Comparison of ENCODE assay signal across 1 cellular context in the genomic region with DNA sequence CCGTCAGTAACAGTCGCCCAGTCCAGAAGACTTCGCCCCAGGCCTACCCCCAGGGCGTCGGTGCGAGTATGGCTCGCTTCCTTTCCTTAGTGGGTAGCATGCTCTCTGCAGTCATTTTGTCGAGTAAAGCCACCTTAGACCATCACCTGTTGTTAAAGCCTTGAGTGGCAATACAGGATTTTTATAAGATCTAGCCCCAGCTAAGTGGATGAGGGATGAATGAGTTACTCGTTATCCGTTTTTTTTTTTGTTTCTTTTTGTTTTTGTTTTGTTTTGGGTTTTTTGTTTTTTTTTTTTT.
TF ChIP-seq lines count a peak whose summit lies in the region.

No MANE protein-coding gene starts in this region.

TF ChIP-seq in K562, 482 proteins besides CTCF, POLR2A, EP300 and RAD21:
- TF ChIP-seq TEAD1 (CRISPR knock-in tag; IDR thresholded peaks at IDR 0.05) (0 out of 4 replicates have a peak, but pooled peaks of 1 of the 2 experiments have one; percentile 7), ZC3H8 (IDR thresholded peaks at IDR 0.05) (0 out of 2 replicates have a peak, but pooled peaks have one; percentile 42), CREM (IDR thresholded peaks at IDR 0.05; ENCODE audit: low read depth) (peak; percentile 56; the same call in 1 of the 2 replicates), L3MBTL2 (IDR thresholded peaks at IDR 0.05) (0 out of 2 replicates have a peak, but pooled peaks have one; percentile 55), MTA3 (IDR thresholded peaks at IDR 0.05; ENCODE audit: borderline replicate concordance) (0 out of 2 replicates have a peak, but pooled peaks have one; percentile 8), FIP1L1 (IDR thresholded peaks at IDR 0.05; ENCODE audit: low read depth, low read length, poor library complexity, severe bottlenecking) (peak; percentile 2), SOX6 (IDR thresholded peaks at IDR 0.05) (0 out of 2 replicates have a peak, but pooled peaks have one; percentile 2), ZNF263 (CRISPR knock-in tag; IDR thresholded peaks at IDR 0.05; ENCODE audit: borderline replicate concordance) (peak; percentile 32; the same call in 1 of the 2 replicates), SMAD4 (CRISPR knock-in tag; conservative IDR thresholded peaks at IDR 0.05) (peak; percentile 48; the same call in 1 of the 2 replicates), HLTF (IDR thresholded peaks at IDR 0.05) (0 out of 2 replicates have a peak, but pooled peaks have one; percentile 33), CAMTA2 (CRISPR knock-in tag; conservative IDR thresholded peaks at IDR 0.05) (no peak), FOXA3 (CRISPR knock-in tag; conservative IDR thresholded peaks at IDR 0.05 in 1 of 2, IDR thresholded peaks at IDR 0.05 in 1 of 2) (no peak)
- TF ChIP-seq, protein P1, sequence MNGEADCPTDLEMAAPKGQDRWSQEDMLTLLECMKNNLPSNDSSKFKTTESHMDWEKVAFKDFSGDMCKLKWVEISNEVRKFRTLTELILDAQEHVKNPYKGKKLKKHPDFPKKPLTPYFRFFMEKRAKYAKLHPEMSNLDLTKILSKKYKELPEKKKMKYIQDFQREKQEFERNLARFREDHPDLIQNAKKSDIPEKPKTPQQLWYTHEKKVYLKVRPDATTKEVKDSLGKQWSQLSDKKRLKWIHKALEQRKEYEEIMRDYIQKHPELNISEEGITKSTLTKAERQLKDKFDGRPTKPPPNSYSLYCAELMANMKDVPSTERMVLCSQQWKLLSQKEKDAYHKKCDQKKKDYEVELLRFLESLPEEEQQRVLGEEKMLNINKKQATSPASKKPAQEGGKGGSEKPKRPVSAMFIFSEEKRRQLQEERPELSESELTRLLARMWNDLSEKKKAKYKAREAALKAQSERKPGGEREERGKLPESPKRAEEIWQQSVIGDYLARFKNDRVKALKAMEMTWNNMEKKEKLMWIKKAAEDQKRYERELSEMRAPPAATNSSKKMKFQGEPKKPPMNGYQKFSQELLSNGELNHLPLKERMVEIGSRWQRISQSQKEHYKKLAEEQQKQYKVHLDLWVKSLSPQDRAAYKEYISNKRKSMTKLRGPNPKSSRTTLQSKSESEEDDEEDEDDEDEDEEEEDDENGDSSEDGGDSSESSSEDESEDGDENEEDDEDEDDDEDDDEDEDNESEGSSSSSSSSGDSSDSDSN (IDR thresholded peaks at IDR 0.05; ENCODE audit: borderline replicate concordance in 1 of 2, low read depth in 2 of 2, low read length in 2 of 2) = 0 out of 4 replicates have a peak, but pooled peaks of 1 of the 2 experiments have one; percentile 50
- TF ChIP-seq, protein P2, sequence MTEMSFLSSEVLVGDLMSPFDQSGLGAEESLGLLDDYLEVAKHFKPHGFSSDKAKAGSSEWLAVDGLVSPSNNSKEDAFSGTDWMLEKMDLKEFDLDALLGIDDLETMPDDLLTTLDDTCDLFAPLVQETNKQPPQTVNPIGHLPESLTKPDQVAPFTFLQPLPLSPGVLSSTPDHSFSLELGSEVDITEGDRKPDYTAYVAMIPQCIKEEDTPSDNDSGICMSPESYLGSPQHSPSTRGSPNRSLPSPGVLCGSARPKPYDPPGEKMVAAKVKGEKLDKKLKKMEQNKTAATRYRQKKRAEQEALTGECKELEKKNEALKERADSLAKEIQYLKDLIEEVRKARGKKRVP (CRISPR knock-in tag; IDR thresholded peaks at IDR 0.05) = no peak
- TF ChIP-seq, protein P3, sequence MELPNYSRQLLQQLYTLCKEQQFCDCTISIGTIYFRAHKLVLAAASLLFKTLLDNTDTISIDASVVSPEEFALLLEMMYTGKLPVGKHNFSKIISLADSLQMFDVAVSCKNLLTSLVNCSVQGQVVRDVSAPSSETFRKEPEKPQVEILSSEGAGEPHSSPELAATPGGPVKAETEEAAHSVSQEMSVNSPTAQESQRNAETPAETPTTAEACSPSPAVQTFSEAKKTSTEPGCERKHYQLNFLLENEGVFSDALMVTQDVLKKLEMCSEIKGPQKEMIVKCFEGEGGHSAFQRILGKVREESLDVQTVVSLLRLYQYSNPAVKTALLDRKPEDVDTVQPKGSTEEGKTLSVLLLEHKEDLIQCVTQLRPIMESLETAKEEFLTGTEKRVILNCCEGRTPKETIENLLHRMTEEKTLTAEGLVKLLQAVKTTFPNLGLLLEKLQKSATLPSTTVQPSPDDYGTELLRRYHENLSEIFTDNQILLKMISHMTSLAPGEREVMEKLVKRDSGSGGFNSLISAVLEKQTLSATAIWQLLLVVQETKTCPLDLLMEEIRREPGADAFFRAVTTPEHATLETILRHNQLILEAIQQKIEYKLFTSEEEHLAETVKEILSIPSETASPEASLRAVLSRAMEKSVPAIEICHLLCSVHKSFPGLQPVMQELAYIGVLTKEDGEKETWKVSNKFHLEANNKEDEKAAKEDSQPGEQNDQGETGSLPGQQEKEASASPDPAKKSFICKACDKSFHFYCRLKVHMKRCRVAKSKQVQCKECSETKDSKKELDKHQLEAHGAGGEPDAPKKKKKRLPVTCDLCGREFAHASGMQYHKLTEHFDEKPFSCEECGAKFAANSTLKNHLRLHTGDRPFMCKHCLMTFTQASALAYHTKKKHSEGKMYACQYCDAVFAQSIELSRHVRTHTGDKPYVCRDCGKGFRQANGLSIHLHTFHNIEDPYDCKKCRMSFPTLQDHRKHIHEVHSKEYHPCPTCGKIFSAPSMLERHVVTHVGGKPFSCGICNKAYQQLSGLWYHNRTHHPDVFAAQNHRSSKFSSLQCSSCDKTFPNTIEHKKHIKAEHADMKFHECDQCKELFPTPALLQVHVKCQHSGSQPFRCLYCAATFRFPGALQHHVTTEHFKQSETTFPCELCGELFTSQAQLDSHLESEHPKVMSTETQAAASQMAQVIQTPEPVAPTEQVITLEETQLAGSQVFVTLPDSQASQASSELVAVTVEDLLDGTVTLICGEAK (IDR thresholded peaks at IDR 0.05) = 0 out of 2 replicates have a peak, but pooled peaks have one; percentile 14
- TF ChIP-seq, protein P3 (CRISPR knock-in tag; IDR thresholded peaks at IDR 0.05) = no peak
- TF ChIP-seq, protein P4, sequence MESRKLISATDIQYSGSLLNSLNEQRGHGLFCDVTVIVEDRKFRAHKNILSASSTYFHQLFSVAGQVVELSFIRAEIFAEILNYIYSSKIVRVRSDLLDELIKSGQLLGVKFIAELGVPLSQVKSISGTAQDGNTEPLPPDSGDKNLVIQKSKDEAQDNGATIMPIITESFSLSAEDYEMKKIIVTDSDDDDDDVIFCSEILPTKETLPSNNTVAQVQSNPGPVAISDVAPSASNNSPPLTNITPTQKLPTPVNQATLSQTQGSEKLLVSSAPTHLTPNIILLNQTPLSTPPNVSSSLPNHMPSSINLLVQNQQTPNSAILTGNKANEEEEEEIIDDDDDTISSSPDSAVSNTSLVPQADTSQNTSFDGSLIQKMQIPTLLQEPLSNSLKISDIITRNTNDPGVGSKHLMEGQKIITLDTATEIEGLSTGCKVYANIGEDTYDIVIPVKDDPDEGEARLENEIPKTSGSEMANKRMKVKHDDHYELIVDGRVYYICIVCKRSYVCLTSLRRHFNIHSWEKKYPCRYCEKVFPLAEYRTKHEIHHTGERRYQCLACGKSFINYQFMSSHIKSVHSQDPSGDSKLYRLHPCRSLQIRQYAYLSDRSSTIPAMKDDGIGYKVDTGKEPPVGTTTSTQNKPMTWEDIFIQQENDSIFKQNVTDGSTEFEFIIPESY (CRISPR knock-in tag; IDR thresholded peaks at IDR 0.05) = peak; percentile 43; the same call in 1 of the 2 replicates
